In genomic region chr17:41308918-41309359, GRCh38 we compare ENCODE assay signal across 12 cellular contexts. TPM values are rescaled to one million over a fixed set of nuclear protein-coding genes. Genes with fewer than 3 reads are reported as not detected.
DNase-seq lines count a peak whose midpoint lies in the region; ATAC-seq, FAIRE-seq and TF ChIP-seq lines count a peak whose summit lies in the region.
"Had no signal": no experiment of that assay in that cellular context is flagged by ENCODE, and none has a peak within 500 bp of the region (broad histone marks: within the 10 kb centered on the region; RNA-seq: fewer than 3 reads in every experiment).

A gene with protein sequence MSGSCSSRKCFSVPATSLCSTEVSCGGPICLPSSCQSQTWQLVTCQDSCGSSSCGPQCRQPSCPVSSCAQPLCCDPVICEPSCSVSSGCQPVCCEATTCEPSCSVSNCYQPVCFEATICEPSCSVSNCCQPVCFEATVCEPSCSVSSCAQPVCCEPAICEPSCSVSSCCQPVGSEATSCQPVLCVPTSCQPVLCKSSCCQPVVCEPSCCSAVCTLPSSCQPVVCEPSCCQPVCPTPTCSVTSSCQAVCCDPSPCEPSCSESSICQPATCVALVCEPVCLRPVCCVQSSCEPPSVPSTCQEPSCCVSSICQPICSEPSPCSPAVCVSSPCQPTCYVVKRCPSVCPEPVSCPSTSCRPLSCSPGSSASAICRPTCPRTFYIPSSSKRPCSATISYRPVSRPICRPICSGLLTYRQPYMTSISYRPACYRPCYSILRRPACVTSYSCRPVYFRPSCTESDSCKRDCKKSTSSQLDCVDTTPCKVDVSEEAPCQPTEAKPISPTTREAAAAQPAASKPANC (minus strand): TSS chr17:41309309. CDS start chr17:41309253, 56 bp downstream.

- ATAC-seq in HG02759 (IDR thresholded peaks at IDR 0.05; ENCODE audit: unreplicated experiment) (peak; percentile 30), activated B cell treated with CpG ODN at 0.5 μM for 24 hours (ENCODE audit: low read depth) (peak; percentile 50), HG02973 (IDR thresholded peaks at IDR 0.05; ENCODE audit: unreplicated experiment) (no peak), GM21528 (IDR thresholded peaks at IDR 0.05; ENCODE audit: low FRiP score, unreplicated experiment) (no peak)
- ATAC-seq: HCT116 had no signal

- peak within 1 kb of the TSS; percentile 88 for H3K27ac Mint-ChIP-seq in activated B cell treated with CpG ODN at 0.5 μM for 24 hours
- no peak within 1 kb of the TSS for H3K27ac Mint-ChIP-seq in astrocyte (ENCODE audit: unreplicated experiment)

- H3K9ac ChIP-seq in astrocyte (ENCODE audit: low read length), result no peak within 1 kb of the TSS

- H3K27ac ChIP-seq in astrocyte (ENCODE audit: low read depth, low read length), result no peak within 1 kb of the TSS

- POLR2A ChIA-PET in activated B cell treated with CpG ODN at 0.5 μM for 24 hours (lab: Charles Lee), result interaction anchor here (0.7 to 1.1 kb wide), 4 partner anchors 14 to 752 kb away, joined by 3 to 5 read pairs (median 3); partner anchors contain the start of genes EIF1 and SMARCE1

- no peaks in the 10 kb centered on the region for H3K27me3 ChIP-seq in astrocyte (ENCODE audit: insufficient read depth, low read length)

- H3K36me3 Mint-ChIP-seq in activated B cell treated with CpG ODN at 0.5 μM for 24 hours (ENCODE audit: low read depth), result no peaks in the 10 kb centered on the region
- H3K36me3 Mint-ChIP-seq in astrocyte (ENCODE audit: low read depth, unreplicated experiment), result no peaks in the 10 kb centered on the region

- peak within 1 kb of the TSS; percentile 65 for H3K4me3 Mint-ChIP-seq in activated B cell treated with CpG ODN at 0.5 μM for 24 hours
- H3K4me3 Mint-ChIP-seq in astrocyte (ENCODE audit: unreplicated experiment), result no peak within 1 kb of the TSS

- no peak for FAIRE-seq in astrocyte (lab: Jason Lieb, UNC)
- FAIRE-seq: endometrium, TTC549 had no signal

- no peak for DNase-seq in activated B cell treated with CpG ODN at 0.5 μM for 24 hours
- DNase-seq in astrocyte (ENCODE audit: low read depth), result no peak
- DNase-seq in stimulated activated CD4-positive, alpha-beta T cell treated with anti-CD3 and anti-CD28 coated beads, TNF-alpha, amount 100 ng/mL, for 1 hour (ENCODE audit: low read depth in 3 of 3, low spot score in 1 of 3), result peak in 2 of 3 donors; percentile 14 to 18
- no peak for DNase-seq in foreskin fibroblast
- DNase-seq in DMS153 (lab: John Stamatoyannopoulos, UW), result no peak
- DNase-seq: NCI-H1048 had no signal

- H3K27me3 Mint-ChIP-seq in activated B cell treated with CpG ODN at 0.5 μM for 24 hours (peaks cover 5% of the 10 kb centered on the region), astrocyte (ENCODE audit: low read depth, unreplicated experiment) (peaks cover 40% of the 10 kb centered on the region)

- no peaks in the 10 kb centered on the region for H3K79me2 ChIP-seq in astrocyte (ENCODE audit: insufficient read depth, low read length)

- intact Hi-C loops in activated B cell treated with CpG ODN at 0.5 μM for 24 hours (cut with micrococcal nuclease), result loop anchor here (1.0 kb wide), 1 partner anchor 132 kb away; no protein-coding TSS in a partner anchor

- CTCF ChIA-PET in activated B cell treated with CpG ODN at 0.5 μM for 24 hours (lab: Charles Lee), result interaction anchor here (0.7 to 1.3 kb wide), 3 partner anchors 13 to 399 kb away, joined by 3 to 4 read pairs (median 3); no protein-coding TSS in a partner anchor

- H2AFZ ChIP-seq in astrocyte (ENCODE audit: low read depth, low read length), result peak within 1 kb of the TSS; percentile 57

- no peaks in the 10 kb centered on the region for H3K36me3 ChIP-seq in astrocyte (ENCODE audit: insufficient read depth, low read length)

- TF ChIP-seq CTCF in activated B cell treated with CpG ODN at 0.5 μM for 24 hours (IDR thresholded peaks at IDR 0.05) (no peak), astrocyte (IDR thresholded peaks at IDR 0.05; ENCODE audit: insufficient read depth, low read depth, low read length) (no peak), foreskin fibroblast (IDR thresholded peaks at IDR 0.05; ENCODE audit: low read depth, low read length) (no peak)

- H3K4me2 ChIP-seq in astrocyte (ENCODE audit: low read length), result peak within 1 kb of the TSS; percentile 54

- H4K20me1 ChIP-seq in astrocyte (ENCODE audit: insufficient read depth, low read length), result no peaks in the 10 kb centered on the region

- H3K9me3 ChIP-seq in astrocyte (ENCODE audit: insufficient read depth, low read depth, low read length), result no peaks in the 10 kb centered on the region

- peaks cover 16% of the 10 kb centered on the region for H3K4me1 ChIP-seq in astrocyte (ENCODE audit: insufficient read depth, low read length)

- H3K9me3 Mint-ChIP-seq in activated B cell treated with CpG ODN at 0.5 μM for 24 hours (no peaks in the 10 kb centered on the region), astrocyte (ENCODE audit: unreplicated experiment) (peaks cover 8% of the 10 kb centered on the region)

- H3K4me3 ChIP-seq in astrocyte (ENCODE audit: insufficient read depth, low read depth, low read length) (no peak within 1 kb of the TSS), foreskin fibroblast (ENCODE audit: low read depth in 1 of 2, low read length in 2 of 2) (no peak within 1 kb of the TSS)

- H3K4me1 Mint-ChIP-seq in activated B cell treated with CpG ODN at 0.5 μM for 24 hours (peaks cover 37% of the 10 kb centered on the region), astrocyte (ENCODE audit: low read depth, unreplicated experiment) (no peaks in the 10 kb centered on the region)

RNA-seq across cellular contexts. Expression of the gene that starts here (rescaled TPM):
- total RNA-seq in activated B cell treated with CpG ODN at 0.5 μM for 24 hours, result not detected in 2 replicates
- total RNA-seq in astrocyte, result not detected in 2 replicates

Comparison
In these comparisons a context has a peak if more than half of its experiments do, and no peak if none do; other contexts are left out.
1. Peak in ATAC-seq in activated B cell treated with CpG ODN at 0.5 μM for 24 hours; RNA of the gene not detected or under 1 TPM.
2. DNase-seq: peak in stimulated activated CD4-positive, alpha-beta T cell treated with anti-CD3 and anti-CD28 coated beads, TNF-alpha, amount 100 ng/mL, for 1 hour (2 of 3); none in activated B cell treated with CpG ODN at 0.5 μM for 24 hours (single experiment), astrocyte (single experiment), foreskin fibroblast (0 of 2) and DMS153 (single experiment).